Comparison of ENCODE assay signal across 15 cellular contexts in genomic region chr3:151751161-151751560, GRCh38. TPM values are rescaled to one million over a fixed set of nuclear protein-coding genes. Genes with fewer than 3 reads are reported as not detected.
DNase-seq lines count a peak whose midpoint lies in the region; ATAC-seq, FAIRE-seq and TF ChIP-seq lines count a peak whose summit lies in the region.
"Had no signal": no experiment of that assay in that cellular context is flagged by ENCODE, and none has a peak within 500 bp of the region (broad histone marks: within the 10 kb centered on the region; RNA-seq: fewer than 3 reads in every experiment).

No MANE protein-coding gene starts in this region.

- H3K27ac ChIP-seq in HepG2 (ENCODE audit: extremely low read length, insufficient read depth, low read length): no peak overlapping the region
- H3K27ac ChIP-seq: BLaER1 treated with 17β-estradiol and CSF1 and Interleukin-3, amounts not matched to agents 10 nM and 100 nM; suprapubic skin had no signal

- TF ChIP-seq POLR2A in HepG2 (IDR thresholded peaks at IDR 0.05; ENCODE audit: insufficient read depth in 1 of 2, low read depth in 2 of 2, low read length in 2 of 2) (no peak), GM18505 (IDR thresholded peaks at IDR 0.05; ENCODE audit: borderline replicate concordance, extremely low read depth, insufficient read depth, insufficient read length) (no peak)

- TF ChIP-seq EP300 in HepG2 (IDR thresholded peaks at IDR 0.05; ENCODE audit: low read depth in 2 of 2, low read length in 2 of 2): no peak
- no peak for TF ChIP-seq EP300 in HepG2 (CRISPR knock-in tag; IDR thresholded peaks at IDR 0.05; ENCODE audit: borderline replicate concordance)

- H3K27me3 ChIP-seq in bronchial epithelial cell (ENCODE audit: control insufficient read depth, insufficient read depth, low read length) (no peaks in the 10 kb centered on the region), HepG2 (ENCODE audit: control insufficient read depth in 1 of 2, insufficient read depth in 2 of 2, low read length in 2 of 2) (no peaks in the 10 kb centered on the region; a peak in 1 of 5 replicates)
- H3K27me3 ChIP-seq: BLaER1 treated with 17β-estradiol and CSF1 and Interleukin-3, amounts not matched to agents 10 nM and 100 nM; suprapubic skin had no signal

- no peak for FAIRE-seq in bronchial epithelial cell (lab: Jason Lieb, UNC)
- FAIRE-seq in HepG2 (lab: Jason Lieb, UNC): no peak

- no peaks in the 10 kb centered on the region for H3K4me1 ChIP-seq in HepG2 (ENCODE audit: insufficient read depth, low read length)
- H3K4me1 ChIP-seq: BLaER1 treated with 17β-estradiol and CSF1 and Interleukin-3, amounts not matched to agents 10 nM and 100 nM had no signal

- H3K36me3 ChIP-seq in bronchial epithelial cell (ENCODE audit: control insufficient read depth, insufficient read depth, low read length) (no peaks in the 10 kb centered on the region), HepG2 (replicated peaks in 1 of 2; ENCODE audit: control insufficient read depth in 1 of 2, insufficient read depth in 2 of 2, low read length in 2 of 2) (no peaks in the 10 kb centered on the region)
- H3K36me3 ChIP-seq: BLaER1 treated with 17β-estradiol and CSF1 and Interleukin-3, amounts not matched to agents 10 nM and 100 nM; suprapubic skin had no signal

- no peak for TF ChIP-seq RAD21 in HepG2 (CRISPR knock-in tag; IDR thresholded peaks at IDR 0.05)

- H3K9me3 ChIP-seq in HepG2 (ENCODE audit: low read length): no peaks in the 10 kb centered on the region; the same call in 1 of the 2 replicates
- H3K9me3 ChIP-seq: suprapubic skin had no signal

- TF ChIP-seq CTCF in bronchial epithelial cell (IDR thresholded peaks at IDR 0.05; ENCODE audit: insufficient read depth, low read length, severe bottlenecking): no peak
- no peak for TF ChIP-seq CTCF in HepG2 (CRISPR knock-in tag; IDR thresholded peaks at IDR 0.05)

- H3K79me2 ChIP-seq in HepG2 (ENCODE audit: insufficient read depth, low read length): no peaks in the 10 kb centered on the region

- POLR2A ChIA-PET in HepG2 (lab: Yijun Ruan, JAX): no interaction called here

- H4K20me1 ChIP-seq in HepG2 (ENCODE audit: insufficient read depth, low read length): no peaks in the 10 kb centered on the region
- H4K20me1 ChIP-seq: BLaER1 treated with 17β-estradiol and CSF1 and Interleukin-3, amounts not matched to agents 10 nM and 100 nM had no signal

- no peak overlapping the region for H3K4me2 ChIP-seq in HepG2 (ENCODE audit: low read depth, low read length)
- H3K4me2 ChIP-seq: BLaER1 treated with 17β-estradiol and CSF1 and Interleukin-3, amounts not matched to agents 10 nM and 100 nM had no signal

- ATAC-seq in HepG2 (no peak), GM18505 (IDR thresholded peaks at IDR 0.05; ENCODE audit: unreplicated experiment) (no peak), HG03159 (IDR thresholded peaks at IDR 0.05; ENCODE audit: unreplicated experiment) (no peak), GM21447 (IDR thresholded peaks at IDR 0.05; ENCODE audit: unreplicated experiment) (no peak)

- no TSS peak for BruUV-seq in HepG2 (replicated peaks; lab: Mats Ljungman, UMichigan)

- no peak overlapping the region for H3K9ac ChIP-seq in HepG2 (ENCODE audit: insufficient read depth, low read depth, low read length)
- H3K9ac ChIP-seq: BLaER1 treated with 17β-estradiol and CSF1 and Interleukin-3, amounts not matched to agents 10 nM and 100 nM had no signal

- DNase-seq in AML-193 (lab: John Stamatoyannopoulos, UW) (peak; percentile 83 to 85), MV-4-11 (lab: John Stamatoyannopoulos, UW) (peak; percentile 20), bronchial epithelial cell (ENCODE audit: low read depth) (peak; percentile 93), HepG2 (ENCODE audit: low spot score) (no peak), HT-29 (ENCODE audit: low spot score) (no peak)
- DNase-seq: activated B cell treated with CpG ODN at 0.5 μM for 24 hours; activated naive CD4-positive, alpha-beta T cell treated with Interleukin-2 at 50 U/mL for 16 hours; effector memory CD4-positive, alpha-beta T cell; head of caudate nucleus had no signal

- CTCF ChIA-PET in HepG2 (lab: Yijun Ruan, JAX; ENCODE audit: low intra/inter-chr PET ratio, low total read pairs): no interaction called here

- intact Hi-C loops in HepG2 (cut with micrococcal nuclease; ENCODE audit: unreplicated experiment): no loop called here

- in situ Hi-C loops in HepG2 (cut with HindIII; ENCODE audit: extremely low pct_ligation_motif_present, low pct_unique_long_range_greater_than_20kb): no loop called here

- no peak overlapping the region for H2AFZ ChIP-seq in HepG2 (ENCODE audit: low read length)

- 5% methylated on average over 1 of the region's 1 CpG for WGBS in HepG2 (ENCODE audit: low lambda C conversion rate)

- H3K4me3 ChIP-seq in bronchial epithelial cell (ENCODE audit: low read depth, low read length) (no peak overlapping the region), HepG2 (replicated peaks in 1 of 3; ENCODE audit: insufficient read depth in 1 of 3, low read depth in 2 of 3, low read length in 3 of 3) (no peak overlapping the region)
- H3K4me3 ChIP-seq: BLaER1 treated with 17β-estradiol and CSF1 and Interleukin-3, amounts not matched to agents 10 nM and 100 nM; suprapubic skin had no signal

TF ChIP-seq in HepG2, 621 proteins besides CTCF, POLR2A, EP300 and RAD21:
- TF ChIP-seq CEBPB (IDR thresholded peaks at IDR 0.05; ENCODE audit: borderline replicate concordance, low read depth, low read length): peak; percentile 73; the same call in 1 of the 2 replicates
- no peak for TF ChIP-seq SIN3A (IDR thresholded peaks at IDR 0.05; ENCODE audit: borderline replicate concordance, low read depth, low read length)
TF ChIP-seq in HepG2: peak in this region for 1.

RNA-seq across cellular contexts. Expression of gene AADACL2, which starts 17.4 kb away (rescaled TPM):
- not detected in 2 replicates for total RNA-seq in bronchial epithelial cell
- not detected in 2 replicates for total RNA-seq in HepG2 (2016; rRNA removed; fragmentation: Illumina TruSeq; extraction: Trizol)
- not detected in 2 replicates for total RNA-seq in HepG2 (2016; cell fraction: cytosol; rRNA removed; fragmentation: Illumina TruSeq; extraction: Trizol; ENCODE audit: low read depth)
- not detected in 2 replicates for total RNA-seq in HepG2 (2016; cell fraction: insoluble cytoplasmic fraction; rRNA removed; fragmentation: Illumina TruSeq; extraction: Trizol)
- not detected in 2 replicates for total RNA-seq in HepG2 (2016; cell fraction: membrane; rRNA removed; fragmentation: Illumina TruSeq; extraction: Trizol)
- not detected in 2 replicates for total RNA-seq in HepG2 (2016; cell fraction: nucleus; rRNA removed; fragmentation: Illumina TruSeq; extraction: Trizol)
- polyA plus RNA-seq in HepG2 (2011; rRNA removed): not detected in 2 replicates
- polyA plus RNA-seq in HepG2 (2011; cell fraction: cytosol; rRNA removed): not detected in 2 replicates
- not detected in 2 replicates for polyA plus RNA-seq in HepG2 (2011; cell fraction: nucleus; rRNA removed)
- polyA plus RNA-seq in HepG2 (2012): not detected in 2 replicates
- polyA plus RNA-seq in HepG2 (2016; cell fraction: cytosol; fragmentation: Illumina TruSeq; extraction: Trizol; ENCODE audit: low read depth): not detected in 2 replicates
- polyA plus RNA-seq in HepG2 (2016; cell fraction: insoluble cytoplasmic fraction; fragmentation: Illumina TruSeq; extraction: Trizol; ENCODE audit: low read depth): not detected in 2 replicates
- polyA plus RNA-seq in HepG2 (2016; cell fraction: membrane; fragmentation: Illumina TruSeq; extraction: Trizol; ENCODE audit: low read depth): not detected in 2 replicates
- polyA plus RNA-seq in HepG2 (2016; cell fraction: nucleus; fragmentation: Illumina TruSeq; extraction: Trizol; ENCODE audit: insufficient read depth, low read depth): not detected in 2 replicates
- polyA minus RNA-seq in HepG2 (2011; rRNA and poly(A)+ RNA removed; ENCODE audit: low replicate concordance): not detected in 2 replicates
- not detected in 2 replicates for polyA minus RNA-seq in HepG2 (2011; cell fraction: cytosol; rRNA and poly(A)+ RNA removed)
- not detected in 2 replicates for polyA minus RNA-seq in HepG2 (2011; cell fraction: nucleus; rRNA and poly(A)+ RNA removed)
- not detected in 2 replicates for total RNA-seq in HT-29 (2014; rRNA removed; shearing (Covaris generic))
- total RNA-seq: activated B cell treated with CpG ODN at 0.5 μM for 24 hours, kidney epithelial cell had no signal

Comparison
In these comparisons a context has a peak if more than half of its experiments do, and no peak if none do; other contexts are left out.
1. DNase-seq: peak in AML-193 (2 of 2), MV-4-11 (single experiment) and bronchial epithelial cell (single experiment); none in HepG2 (single experiment) and HT-29 (single experiment).